Comparison of ENCODE assay signal across 12 cellular contexts in genomic region chr10:127218658-127219057, GRCh38. TPM values are rescaled to one million over a fixed set of nuclear protein-coding genes. Genes with fewer than 3 reads are reported as not detected.
"Had no signal": no experiment of that assay in that cellular context is flagged by ENCODE, and none has a peak within 500 bp of the region (broad histone marks: within the 10 kb centered on the region; RNA-seq: fewer than 3 reads in every experiment).

No MANE protein-coding gene starts in this region.

- H3K9ac ChIP-seq: GM23248 had no signal

- H3K4me1 ChIP-seq: HAP-1 had no signal

- H3K27ac ChIP-seq: GM23248 had no signal

- H2AFZ ChIP-seq: GM23248, GM23338 had no signal

- H3K4me2 ChIP-seq: GM23338 had no signal

- DNase-seq: GM23248, GOT3, H7, H9, HCEC 1CT, HFFc6 had no signal

- H3K9me3 ChIP-seq: HAP-1 had no signal

- ATAC-seq: GM23338, HCT116 had no signal

- FAIRE-seq: H1, H54 had no signal

- H3K36me3 ChIP-seq: HAP-1 had no signal

- H3K4me3 ChIP-seq: GM23248, GM23338, HAP-1 had no signal

RNA-seq across cellular contexts. Expression of gene INSYN2A, which starts 22.3 kb away (rescaled TPM):
- total RNA-seq: H4 had no signal
